9 cellular contexts compared by ENCODE assay signal in the genomic region with DNA sequence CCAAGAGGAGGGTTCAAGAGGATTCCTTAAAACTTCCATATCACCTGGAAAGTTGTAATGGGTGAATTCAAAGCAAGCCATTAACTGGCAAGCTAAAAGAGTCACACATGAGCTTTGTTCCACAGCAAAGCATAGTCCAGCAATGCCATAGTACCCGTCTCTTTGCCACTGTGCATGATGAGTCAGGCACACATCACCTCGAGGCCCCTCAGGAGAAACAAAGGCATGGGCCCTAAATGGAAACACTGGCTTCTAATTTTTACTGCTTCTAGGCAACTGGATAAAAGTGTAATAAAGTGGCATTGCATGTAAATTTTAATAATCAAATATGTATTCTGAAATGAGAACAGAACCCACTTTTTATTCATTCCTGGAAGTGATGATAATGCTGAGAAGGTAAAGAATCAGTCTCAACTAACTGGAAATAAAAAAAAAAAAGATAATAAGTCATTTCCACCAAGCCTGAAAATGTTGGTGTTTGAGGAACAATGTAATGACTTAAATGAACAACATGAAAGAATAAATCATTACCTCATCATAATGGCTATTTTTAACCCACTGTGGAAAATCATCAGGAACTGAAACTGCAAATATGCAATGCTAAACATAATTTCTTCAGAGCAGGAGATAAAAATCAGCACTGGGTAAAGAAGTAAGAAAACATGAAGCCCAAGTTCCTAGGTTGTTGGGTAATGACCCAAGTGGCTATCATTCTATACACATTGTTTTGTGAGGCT.
DNase-seq lines count a peak whose midpoint lies in the region; ATAC-seq lines count a peak whose summit lies in the region.
"Had no signal": no experiment of that assay in that cellular context is flagged by ENCODE, and none has a peak within 500 bp of the region (broad histone marks: within the 10 kb centered on the region; RNA-seq: fewer than 3 reads in every experiment).

No MANE protein-coding gene starts in this region.

- H3K27ac Mint-ChIP-seq in activated T-helper 2 cell treated with anti-CD3 and anti-CD28 coated beads, Interferon-gamma antibody, Interleukin-2, Interleukin-4, amounts not matched to agents 10 μg/mL and 5 μg/mL and 100 μg/mL, durations not matched to agents 14 hours and 24 hours and 36 hours = peak overlapping the region; percentile 96
- H3K27ac Mint-ChIP-seq in naive thymus-derived CD4-positive, alpha-beta T cell = peak overlapping the region in 1 of 9 donors; percentile 67

- H3K27me3 ChIP-seq in naive thymus-derived CD4-positive, alpha-beta T cell (ENCODE audit: control insufficient read depth in 2 of 2, insufficient read depth in 2 of 2, low read length in 2 of 2) = no peaks in the 10 kb centered on the region

- H3K4me3 ChIP-seq in naive thymus-derived CD4-positive, alpha-beta T cell (ENCODE audit: low read length) = no peak overlapping the region

- H3K27ac ChIP-seq in naive thymus-derived CD4-positive, alpha-beta T cell (ENCODE audit: low read depth, low read length) = no peak overlapping the region

- H3K36me3 Mint-ChIP-seq in activated T-helper 2 cell treated with anti-CD3 and anti-CD28 coated beads, Interferon-gamma antibody, Interleukin-2, Interleukin-4, amounts not matched to agents 10 μg/mL and 5 μg/mL and 100 μg/mL, durations not matched to agents 14 hours and 24 hours and 36 hours (ENCODE audit: low read depth) = peaks cover 73% of the 10 kb centered on the region
- H3K36me3 Mint-ChIP-seq in naive thymus-derived CD4-positive, alpha-beta T cell = peaks cover 3 to 31% (median 10%) of the 10 kb centered on the region in 5 donors

- peaks cover 4% of the 10 kb centered on the region for H3K9me3 Mint-ChIP-seq in activated T-helper 2 cell treated with anti-CD3 and anti-CD28 coated beads, Interferon-gamma antibody, Interleukin-2, Interleukin-4, amounts not matched to agents 10 μg/mL and 5 μg/mL and 100 μg/mL, durations not matched to agents 14 hours and 24 hours and 36 hours
- H3K9me3 Mint-ChIP-seq in naive thymus-derived CD4-positive, alpha-beta T cell = peaks cover 0 to 4% (median 0%) of the 10 kb centered on the region in 11 donors

- ATAC-seq in GM18517 (IDR thresholded peaks at IDR 0.05; ENCODE audit: unreplicated experiment) = peak; percentile 51
- ATAC-seq in HG03354 (IDR thresholded peaks at IDR 0.05; ENCODE audit: poor library complexity, severe bottlenecking, unreplicated experiment) = peak; percentile 40
- ATAC-seq in naive thymus-derived CD4-positive, alpha-beta T cell = peak; percentile 63
- ATAC-seq in left colon = no peak

- no peak for DNase-seq in activated T-helper 2 cell treated with anti-CD3 and anti-CD28 coated beads, Interferon-gamma antibody, Interleukin-2, Interleukin-4, amounts not matched to agents 10 μg/mL and 5 μg/mL and 100 μg/mL, durations not matched to agents 14 hours and 24 hours and 36 hours (ENCODE audit: low spot score)
- DNase-seq in naive thymus-derived CD4-positive, alpha-beta T cell = peak in 1 of 9 donors; percentile 35
- DNase-seq in left colon (no peak), NCI-H1092 (lab: John Stamatoyannopoulos, UW) (no peak), midbrain (lab: John Stamatoyannopoulos, UW) (no peak), superior temporal gyrus (ENCODE audit: extremely low spot score) (no peak)
- DNase-seq: SHP77 treated with DMSO at 0.1 percent for 48 hours had no signal

- no peaks in the 10 kb centered on the region for H3K27me3 Mint-ChIP-seq in activated T-helper 2 cell treated with anti-CD3 and anti-CD28 coated beads, Interferon-gamma antibody, Interleukin-2, Interleukin-4, amounts not matched to agents 10 μg/mL and 5 μg/mL and 100 μg/mL, durations not matched to agents 14 hours and 24 hours and 36 hours (ENCODE audit: low read depth)
- H3K27me3 Mint-ChIP-seq in naive thymus-derived CD4-positive, alpha-beta T cell = no peaks in the 10 kb centered on the region

- POLR2A ChIA-PET in naive thymus-derived CD4-positive, alpha-beta T cell (lab: Charles Lee) = interaction anchor here (0.6 kb wide), 1 partner anchor 25 kb away, joined by 4 read pairs; no protein-coding TSS in a partner anchor

- peaks cover 74% of the 10 kb centered on the region for H3K4me1 Mint-ChIP-seq in activated T-helper 2 cell treated with anti-CD3 and anti-CD28 coated beads, Interferon-gamma antibody, Interleukin-2, Interleukin-4, amounts not matched to agents 10 μg/mL and 5 μg/mL and 100 μg/mL, durations not matched to agents 14 hours and 24 hours and 36 hours (ENCODE audit: low read depth)
- peaks cover 16 to 59% (median 27%) of the 10 kb centered on the region in 7 donors for H3K4me1 Mint-ChIP-seq in naive thymus-derived CD4-positive, alpha-beta T cell

- intact Hi-C loops in activated T-helper 2 cell treated with anti-CD3 and anti-CD28 coated beads, Interferon-gamma antibody, Interleukin-2, Interleukin-4, amounts not matched to agents 10 μg/mL and 5 μg/mL and 100 μg/mL, durations not matched to agents 14 hours and 24 hours and 36 hours (cut with micrococcal nuclease) = loop anchor here (1.0 to 5.0 kb wide), 12 partner anchors 13 to 386 kb away; a partner anchor contains a TSS
- intact Hi-C loops in naive thymus-derived CD4-positive, alpha-beta T cell (cut with micrococcal nuclease) = loop anchor here in 1 of 2 donors (2.0 kb wide), 2 partner anchors 13 to 15 kb away; no protein-coding TSS in a partner anchor
- intact Hi-C loops in left colon (cut with DNase I, micrococcal nuclease) = no loop called here

- H3K36me3 ChIP-seq in naive thymus-derived CD4-positive, alpha-beta T cell (ENCODE audit: control insufficient read depth in 2 of 3, insufficient read depth in 3 of 3, low read length in 3 of 3) = no peaks in the 10 kb centered on the region

- CTCF ChIA-PET in naive thymus-derived CD4-positive, alpha-beta T cell (lab: Charles Lee) = no interaction called here

- H3K4me1 ChIP-seq in naive thymus-derived CD4-positive, alpha-beta T cell (ENCODE audit: control insufficient read depth in 2 of 2, insufficient read depth in 2 of 2, low read length in 2 of 2) = no peaks in the 10 kb centered on the region

- no peaks in the 10 kb centered on the region for H3K9me3 ChIP-seq in naive thymus-derived CD4-positive, alpha-beta T cell (ENCODE audit: control insufficient read depth in 2 of 3, low read length in 3 of 3)

- H3K4me3 Mint-ChIP-seq in activated T-helper 2 cell treated with anti-CD3 and anti-CD28 coated beads, Interferon-gamma antibody, Interleukin-2, Interleukin-4, amounts not matched to agents 10 μg/mL and 5 μg/mL and 100 μg/mL, durations not matched to agents 14 hours and 24 hours and 36 hours (ENCODE audit: low read depth) = peak overlapping the region; percentile 34
- peak overlapping the region in 1 of 10 donors; percentile 59 for H3K4me3 Mint-ChIP-seq in naive thymus-derived CD4-positive, alpha-beta T cell
